17 cellular contexts compared by ENCODE assay signal in genomic region chr1:8580566-8580965, GRCh38.
"Had no signal": no experiment of that assay in that cellular context is flagged by ENCODE, and none has a peak within 500 bp of the region (broad histone marks: within the 10 kb centered on the region; RNA-seq: fewer than 3 reads in every experiment).

No MANE protein-coding gene starts in this region.

- H3K9me3 ChIP-seq: colonic mucosa, lower lobe of right lung, ovary had no signal

- H3K27ac ChIP-seq: colonic mucosa, lower lobe of right lung, ovary, WERI-Rb-1 had no signal

- H3K27me3 ChIP-seq: colonic mucosa, neural progenitor cell, ovary had no signal

- H3K4me2 ChIP-seq: neural progenitor cell had no signal

- H3K36me3 ChIP-seq: colonic mucosa, neural progenitor cell, ovary had no signal

- H2AFZ ChIP-seq: neural progenitor cell had no signal

- H3K4me1 ChIP-seq: colonic mucosa had no signal

- FAIRE-seq: urothelium cell line had no signal

- DNase-seq: activated CD4-positive, alpha-beta memory T cell treated with anti-CD3 and anti-CD28 coated beads for 36 hours; activated CD4-positive, alpha-beta T cell treated with anti-CD3 and anti-CD28 coated beads for 36 hours; activated CD8-positive, alpha-beta memory T cell treated with anti-CD3 and anti-CD28 coated beads, Interleukin-2, amount 10 ng/mL, durations not matched to agents 7 days and 5 days; activated naive CD4-positive, alpha-beta T cell treated with anti-CD3 and anti-CD28 coated beads, Interleukin-2, amount 10 ng/mL, durations not matched to agents 7 days and 5 days; activated T-cell treated with anti-CD3 and anti-CD28 coated beads, Interleukin-2, amount 50 U/mL, for 1 hour; caudate nucleus; colonic mucosa; hypothalamus; lower lobe of right lung; naive B cell; ovary; T-helper 17 cell; WERI-Rb-1 had no signal

- ATAC-seq: activated CD4-positive, alpha-beta T cell treated with anti-CD3 and anti-CD28 coated beads for 36 hours; activated CD8-positive, alpha-beta memory T cell treated with anti-CD3 and anti-CD28 coated beads, Interleukin-2, amount 10 ng/mL, durations not matched to agents 7 days and 5 days; esophagus mucosa; lower lobe of right lung; stimulated activated effector memory CD8-positive, alpha-beta T cell treated with anti-CD3 and anti-CD28 coated beads, Interleukin-12 subunit alpha, Interleukin-12 subunit beta, amount 100 ng/mL, for 72 hours; T-helper 17 cell had no signal

- H3K9ac ChIP-seq: neural progenitor cell had no signal

- H3K4me3 ChIP-seq: colonic mucosa, lower lobe of right lung, neural progenitor cell, ovary had no signal
